In the genomic region with DNA sequence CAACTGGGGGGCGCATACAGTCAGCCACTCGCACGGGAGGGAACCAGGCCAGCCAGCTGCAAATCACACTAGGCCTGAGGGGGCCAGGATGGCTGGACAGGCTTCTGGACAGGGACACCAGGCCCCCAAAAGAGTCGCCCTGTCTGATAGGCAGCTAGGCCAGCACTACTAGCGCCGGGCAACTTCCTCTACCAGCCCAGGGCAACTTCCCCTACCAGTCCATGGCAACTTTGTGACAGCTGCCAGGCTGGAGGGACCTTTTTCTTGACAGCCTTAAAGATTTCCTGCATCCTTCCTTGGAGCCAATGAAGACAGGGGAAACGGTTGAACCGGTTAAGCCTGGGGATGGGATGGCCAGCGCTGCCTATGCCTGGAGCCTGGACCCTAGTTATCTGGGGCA, we compare ENCODE assay signal across 8 cellular contexts. TPM values are rescaled to one million over a fixed set of nuclear protein-coding genes. Genes with fewer than 3 reads are reported as not detected.
DNase-seq lines count a peak whose midpoint lies in the region; TF ChIP-seq lines count a peak whose summit lies in the region.

No MANE protein-coding gene starts in this region.

- H3K4me1 ChIP-seq in osteoblast (ENCODE audit: insufficient read depth, low read length) = peaks cover 63% of the 10 kb centered on the region

- in situ Hi-C loops in G401 (cut with HindIII; ENCODE audit: low sequenced_read_pairs) = no loop called here

- H3K36me3 ChIP-seq in osteoblast (ENCODE audit: insufficient read depth, low read length) = peaks cover 6% of the 10 kb centered on the region

- H3K27me3 ChIP-seq in osteoblast (ENCODE audit: insufficient read depth, low read length) = no peaks in the 10 kb centered on the region

- H3K4me3 ChIP-seq in osteoblast (ENCODE audit: insufficient read depth, low read length) = no peak overlapping the region

- H3K9me3 ChIP-seq in osteoblast (ENCODE audit: low read depth, low read length) = no peaks in the 10 kb centered on the region

- H3K27ac ChIP-seq in cingulate gyrus (ENCODE audit: low read depth, low read length) = peak overlapping the region; percentile 55
- peak overlapping the region; percentile 89 for H3K27ac ChIP-seq in osteoblast (ENCODE audit: low read depth, low read length)

- peaks cover 18% of the 10 kb centered on the region for H4K20me1 ChIP-seq in osteoblast (ENCODE audit: insufficient read depth, low read length)

- peak overlapping the region; percentile 87 for H3K4me2 ChIP-seq in osteoblast (ENCODE audit: insufficient read depth, low read length)

- H2AFZ ChIP-seq in osteoblast (ENCODE audit: low read length) = peak overlapping the region; percentile 79

- DNase-seq in CD1c-positive myeloid dendritic cell (ENCODE audit: extremely low spot score) (peak; percentile 72), MV-4-11 (lab: John Stamatoyannopoulos, UW) (peak; percentile 51), osteoblast (ENCODE audit: insufficient read length, low spot score, missing footprints) (peak; percentile 30), NCI-H1048 (lab: John Stamatoyannopoulos, UW) (no peak), NCI-H345 treated with DMSO at 0.1 percent for 48 hours (lab: John Stamatoyannopoulos, UW; ENCODE audit: unreplicated experiment) (no peak), G401 (ENCODE audit: low spot score) (no peak)
- no peak for DNase-seq in stimulated activated CD4-positive, alpha-beta T cell treated with anti-CD3 and anti-CD28 coated beads, Interleukin-2, amount 100 ng/mL, for 48 hours

- TF ChIP-seq CTCF in osteoblast (IDR thresholded peaks at IDR 0.05; ENCODE audit: extremely low read depth, low read depth, low read length) = no peak

- peaks cover 91% of the 10 kb centered on the region for H3K79me2 ChIP-seq in osteoblast (ENCODE audit: insufficient read depth, low read length)

RNA-seq across cellular contexts. Expression of a gene that starts 5.1 kb away (rescaled TPM):
- total RNA-seq in osteoblast = 6.8 and 10.9 TPM in 2 replicates
- 12.7 and 15.7 TPM in 2 replicates for total RNA-seq in G401 (2014; rRNA removed; shearing (Covaris generic))

RNA-seq across cellular contexts. Expression of a gene that starts 49.1 kb away (rescaled TPM):
- total RNA-seq in osteoblast = 28.6 and 31.8 TPM in 2 replicates
- total RNA-seq in G401 (2014; rRNA removed; shearing (Covaris generic)) = 40.5 and 51.4 TPM in 2 replicates

Comparison
In these comparisons a context has a peak if more than half of its experiments do, and no peak if none do; other contexts are left out.
1. DNase-seq: peak in CD1c-positive myeloid dendritic cell (single experiment), MV-4-11 (single experiment) and osteoblast (single experiment); none in NCI-H1048 (single experiment), NCI-H345 treated with DMSO at 0.1 percent for 48 hours (single experiment), stimulated activated CD4-positive, alpha-beta T cell treated with anti-CD3 and anti-CD28 coated beads, Interleukin-2, amount 100 ng/mL, for 48 hours (0 of 2) and G401 (single experiment).